Comparison of ENCODE assay signal across 22 cellular contexts in genomic region chr19:50508850-50509190, GRCh38. TPM values are rescaled to one million over a fixed set of nuclear protein-coding genes. Genes with fewer than 3 reads are reported as not detected.
A peak's percentile ranks its signal among the peaks of the same experiment; 100 is the strongest.
DNase-seq lines count a peak whose midpoint lies in the region; ATAC-seq and TF ChIP-seq lines count a peak whose summit lies in the region.
"Had no signal": no experiment of that assay in that cellular context is flagged by ENCODE, and none has a peak within 500 bp of the region (broad histone marks: within the 10 kb centered on the region; RNA-seq: fewer than 3 reads in every experiment).

No MANE protein-coding gene starts in this region.

- no peak overlapping the region for H2BK120ac ChIP-seq in IMR-90 (ENCODE audit: low read depth, low read length)

- H2AK5ac ChIP-seq in IMR-90 (ENCODE audit: low read depth, low read length): no peak overlapping the region

- peak overlapping the region; percentile 1 for H3K4me3 Mint-ChIP-seq in activated CD4-positive, alpha-beta T cell treated with anti-CD3 and anti-CD28 coated beads, Interleukin-2, amount 10 ng/mL, durations not matched to agents 7 days and 5 days
- H3K4me3 Mint-ChIP-seq in chondrocyte (ENCODE audit: unreplicated experiment) (peak overlapping the region; percentile 8), nephron (peak overlapping the region; percentile 67 to 82 (median 75))

- H4K20me1 ChIP-seq in IMR-90 (ENCODE audit: insufficient read depth, low read length): no peaks in the 10 kb centered on the region

- no peaks in the 10 kb centered on the region for H3K9me3 Mint-ChIP-seq in activated CD4-positive, alpha-beta T cell treated with anti-CD3 and anti-CD28 coated beads, Interleukin-2, amount 10 ng/mL, durations not matched to agents 7 days and 5 days
- H3K9me3 Mint-ChIP-seq in chondrocyte (ENCODE audit: low read depth) (no peaks in the 10 kb centered on the region), nephron (no peaks in the 10 kb centered on the region)

- H3K56ac ChIP-seq in IMR-90 (ENCODE audit: extremely low read depth, insufficient read depth, low read length): no peak overlapping the region

- H3K14ac ChIP-seq in IMR-90 (replicated peaks; ENCODE audit: low read depth, low read length): no peak overlapping the region

- no peak overlapping the region for H4K91ac ChIP-seq in IMR-90 (ENCODE audit: insufficient read depth, low read depth, low read length)

- peaks cover 10% of the 10 kb centered on the region for H3K36me3 Mint-ChIP-seq in activated CD4-positive, alpha-beta T cell treated with anti-CD3 and anti-CD28 coated beads, Interleukin-2, amount 10 ng/mL, durations not matched to agents 7 days and 5 days (ENCODE audit: low read depth)
- H3K36me3 Mint-ChIP-seq in chondrocyte (ENCODE audit: low read depth) (peaks cover 1% of the 10 kb centered on the region), nephron (ENCODE audit: low read depth) (no peaks in the 10 kb centered on the region)

- peaks cover 20% of the 10 kb centered on the region for H3K4me1 Mint-ChIP-seq in activated CD4-positive, alpha-beta T cell treated with anti-CD3 and anti-CD28 coated beads, Interleukin-2, amount 10 ng/mL, durations not matched to agents 7 days and 5 days
- peaks cover 25% of the 10 kb centered on the region for H3K4me1 Mint-ChIP-seq in chondrocyte (ENCODE audit: low read depth)
- peaks cover 35% of the 10 kb centered on the region for H3K4me1 Mint-ChIP-seq in nephron

- TF ChIP-seq RAD21 in IMR-90 (IDR thresholded peaks at IDR 0.05; ENCODE audit: low read length): no peak

- H3K4me1 ChIP-seq in IMR-90 (ENCODE audit: control insufficient read depth, insufficient read depth, low read length): peaks cover 3% of the 10 kb centered on the region
- H3K4me1 ChIP-seq in effector memory CD4-positive, alpha-beta T cell (ENCODE audit: control insufficient read depth, insufficient read depth, low read length, poor library complexity, severe bottlenecking): peaks cover 12% of the 10 kb centered on the region

- no peak overlapping the region for H2AK9ac ChIP-seq in IMR-90 (replicated peaks; ENCODE audit: low read depth, low read length, poor library complexity)

- H3K9me1 ChIP-seq in IMR-90 (ENCODE audit: insufficient read depth, low read length): no peaks in the 10 kb centered on the region; the same call in 1 of the 2 replicates

- no peak overlapping the region for H4K8ac ChIP-seq in IMR-90 (ENCODE audit: low read depth in 2 of 2, low read length in 2 of 2)

- no peak for DNase-seq in activated CD4-positive, alpha-beta T cell treated with anti-CD3 and anti-CD28 coated beads, Interleukin-2, amount 10 ng/mL, durations not matched to agents 7 days and 5 days
- no peak for DNase-seq in activated CD4-positive, alpha-beta T cell treated with anti-CD3 and anti-CD28 coated beads, Interleukin-2, amount 50 U/mL, for 4 hours
- DNase-seq in IMR-90 (no peak), chondrocyte (ENCODE audit: low spot score) (peak; percentile 59), GM13977 (ENCODE audit: low spot score) (no peak)
- no peak for DNase-seq in effector memory CD4-positive, alpha-beta T cell
- DNase-seq: activated CD4-positive, CD25-positive, alpha-beta regulatory T cell treated with anti-CD3 and anti-CD28 coated beads, Interleukin-2, amount 50 U/mL, for 72 hours; NCI-H146; NCI-H446; occipital lobe; stimulated activated CD4-positive, alpha-beta T cell treated with anti-CD3 and anti-CD28 coated beads, Interleukin-2, amount 100 ng/mL, for 24 hours had no signal

- dilution Hi-C loops in IMR-90 (cut with HindIII; ENCODE audit: low sequenced_read_pairs, unreplicated experiment): no loop called here

- no peaks in the 10 kb centered on the region for H3K27me3 Mint-ChIP-seq in activated CD4-positive, alpha-beta T cell treated with anti-CD3 and anti-CD28 coated beads, Interleukin-2, amount 10 ng/mL, durations not matched to agents 7 days and 5 days
- H3K27me3 Mint-ChIP-seq in chondrocyte (ENCODE audit: low read depth): no peaks in the 10 kb centered on the region
- no peaks in the 10 kb centered on the region for H3K27me3 Mint-ChIP-seq in nephron (ENCODE audit: low read depth)

- TF ChIP-seq POLR2A in IMR-90 (IDR thresholded peaks at IDR 0.05; ENCODE audit: low read depth, low read length): no peak

- H3K4me3 ChIP-seq in IMR-90 (ENCODE audit: insufficient read depth, low read depth, low read length): no peak overlapping the region
- H3K4me3 ChIP-seq in effector memory CD4-positive, alpha-beta T cell (ENCODE audit: insufficient read depth, low read depth, low read length, poor library complexity, severe bottlenecking): no peak overlapping the region
- H3K4me3 ChIP-seq: A549, coronary artery, lung had no signal

- H3K9ac ChIP-seq in IMR-90 (ENCODE audit: low read depth, low read length): no peak overlapping the region

- H3K4me2 ChIP-seq in IMR-90 (ENCODE audit: low read depth, low read length): no peak overlapping the region
- H3K4me2 ChIP-seq: A549 had no signal

- H4K5ac ChIP-seq in IMR-90 (ENCODE audit: low read depth, low read length): no peak overlapping the region

- H3K9me3 ChIP-seq in IMR-90 (ENCODE audit: control insufficient read depth, insufficient read depth, low read length): no peaks in the 10 kb centered on the region
- no peaks in the 10 kb centered on the region for H3K9me3 ChIP-seq in effector memory CD4-positive, alpha-beta T cell (ENCODE audit: control insufficient read depth, low read length)
- H3K9me3 ChIP-seq: A549 had no signal

- no CpG with 5 or more reads among the region's 3 CpGs for WGBS in IMR-90 (ENCODE audit: extremely low coverage in 2 of 2, insufficient read length in 1 of 2), 2 experiments

- intact Hi-C loops in IMR-90 (cut with micrococcal nuclease): no loop called here

- peak overlapping the region; percentile 55 for H3K27ac Mint-ChIP-seq in activated CD4-positive, alpha-beta T cell treated with anti-CD3 and anti-CD28 coated beads, Interleukin-2, amount 10 ng/mL, durations not matched to agents 7 days and 5 days
- H3K27ac Mint-ChIP-seq in chondrocyte (ENCODE audit: unreplicated experiment): no peak overlapping the region
- peak overlapping the region; percentile 40 to 89 (median 81) for H3K27ac Mint-ChIP-seq in nephron

- H3K4ac ChIP-seq in IMR-90 (ENCODE audit: low read depth, low read length): no peak overlapping the region

- ATAC-seq in IMR-90 (ENCODE audit: low read depth) (no peak), HG03108 (IDR thresholded peaks at IDR 0.05; ENCODE audit: unreplicated experiment) (no peak)
- ATAC-seq: A549, sciatic nerve had no signal

- no peak for TF ChIP-seq CTCF in IMR-90 (conservative IDR thresholded peaks at IDR 0.05; ENCODE audit: low read depth, low read length)
- TF ChIP-seq CTCF in chondrocyte (IDR thresholded peaks at IDR 0.05): no peak
- no peak for TF ChIP-seq CTCF in nephron (IDR thresholded peaks at IDR 0.05; ENCODE audit: unreplicated experiment in 3 of 3)
- TF ChIP-seq CTCF in GM13977 (IDR thresholded peaks at IDR 0.05; ENCODE audit: extremely low read depth, insufficient read depth, missing control alignments): no peak

- POLR2A ChIA-PET in activated CD4-positive, alpha-beta T cell treated with anti-CD3 and anti-CD28 coated beads, Interleukin-2, amount 10 ng/mL, durations not matched to agents 7 days and 5 days (lab: Charles Lee): no interaction called here
- POLR2A ChIA-PET in IMR-90 (lab: Charles Lee; ENCODE audit: unreplicated experiment): no interaction called here

- H3K27me3 ChIP-seq in IMR-90 (ENCODE audit: control insufficient read depth, insufficient read depth, low read length): no peaks in the 10 kb centered on the region
- H3K27me3 ChIP-seq in effector memory CD4-positive, alpha-beta T cell (replicated peaks; ENCODE audit: control insufficient read depth, insufficient read depth, low read length, poor library complexity, severe bottlenecking): no peaks in the 10 kb centered on the region

- peaks cover 5 to 10% of the 10 kb centered on the region in 2 experiments; a peak in 3 of 4 replicates for H3K79me1 ChIP-seq in IMR-90 (ENCODE audit: low read depth in 1 of 2, low read length in 2 of 2)

- CTCF ChIA-PET in activated CD4-positive, alpha-beta T cell treated with anti-CD3 and anti-CD28 coated beads, Interleukin-2, amount 10 ng/mL, durations not matched to agents 7 days and 5 days (lab: Charles Lee): interaction anchor here (0.6 to 0.9 kb wide), 2 partner anchors 34 to 256 kb away, joined by 3 read pairs; no protein-coding TSS in a partner anchor
- CTCF ChIA-PET in IMR-90 (lab: Yijun Ruan, JAX): no interaction called here

- no TSS peak for BruUV-seq in IMR-90 (replicated peaks; lab: Mats Ljungman, UMichigan)

- H3K36me3 ChIP-seq in IMR-90 (ENCODE audit: control insufficient read depth, insufficient read depth, low read length): peaks cover 3% of the 10 kb centered on the region; the same call in 1 of the 2 replicates
- H3K36me3 ChIP-seq in effector memory CD4-positive, alpha-beta T cell (ENCODE audit: control insufficient read depth, insufficient read depth, low read length): no peaks in the 10 kb centered on the region

- H2BK20ac ChIP-seq in IMR-90 (ENCODE audit: low read depth, low read length): no peak overlapping the region

- H2BK5ac ChIP-seq in IMR-90 (ENCODE audit: low read depth, low read length, poor library complexity, severe bottlenecking): no peak overlapping the region

- 0 out of 2 replicates have a peak overlapping the region, but pooled peaks have one; percentile 2 for H3K23ac ChIP-seq in IMR-90 (ENCODE audit: low read depth, low read length)

- no peak overlapping the region for H3K18ac ChIP-seq in IMR-90 (ENCODE audit: low read depth, low read length)

- no peak overlapping the region for H2AFZ ChIP-seq in IMR-90 (replicated peaks; ENCODE audit: low read length, poor library complexity)

- in situ Hi-C loops in IMR-90 (cut with MboI; ENCODE audit: low sequenced_read_pairs): no loop called here
- in situ Hi-C loops in GM13977 (cut with MboI; ENCODE audit: low pct_unique_long_range_greater_than_20kb, low sequenced_read_pairs, unreplicated experiment): no loop called here

- no peak overlapping the region for H3K27ac ChIP-seq in IMR-90 (ENCODE audit: insufficient read depth, low read length)
- no peak overlapping the region for H3K27ac ChIP-seq in effector memory CD4-positive, alpha-beta T cell (ENCODE audit: insufficient read depth, low read length, poor library complexity, severe bottlenecking)
- H3K27ac ChIP-seq: A549, coronary artery had no signal

- no peak overlapping the region for H2BK15ac ChIP-seq in IMR-90 (ENCODE audit: low read depth, low read length)

RNA-seq across cellular contexts. Expression of gene JOSD2, which starts 2.2 kb away (rescaled TPM):
- 10 to 100 TPM; 35.7 to 42.0 TPM for total RNA-seq in activated CD4-positive, alpha-beta T cell treated with anti-CD3 and anti-CD28 coated beads, Interleukin-2, amount 10 ng/mL, durations not matched to agents 7 days and 5 days
- 12.2 and 15.3 TPM in 2 replicates for total RNA-seq in IMR-90 (2012; rRNA removed)
- polyA plus RNA-seq in IMR-90 (2012; rRNA removed): 54.1 and 68.6 TPM in 2 replicates
- 48.6 and 171 TPM in 2 replicates for polyA plus RNA-seq in IMR-90 (2012; cell fraction: cytosol; rRNA removed)
- polyA plus RNA-seq in IMR-90 (2012; cell fraction: nucleus; rRNA removed; ENCODE audit: low replicate concordance): 32.6 and 78.6 TPM in 2 replicates
- total RNA-seq in chondrocyte: 42.5 to 44.7 TPM (median 43.1 TPM) in 3 replicates
- total RNA-seq: astrocyte had no signal

RNA-seq across cellular contexts. Expression of gene ASPDH, which starts 4.9 kb away (rescaled TPM):
- not detected for total RNA-seq in activated CD4-positive, alpha-beta T cell treated with anti-CD3 and anti-CD28 coated beads, Interleukin-2, amount 10 ng/mL, durations not matched to agents 7 days and 5 days
- total RNA-seq in IMR-90 (2012; rRNA removed) (not detected in 2 replicates), chondrocyte (not detected in 3 replicates)
- not detected in 2 replicates for polyA plus RNA-seq in IMR-90 (2012; rRNA removed)
- not detected in 2 replicates for polyA plus RNA-seq in IMR-90 (2012; cell fraction: cytosol; rRNA removed)
- polyA plus RNA-seq in IMR-90 (2012; cell fraction: nucleus; rRNA removed; ENCODE audit: low replicate concordance): not detected in 2 replicates
- total RNA-seq: astrocyte; glomerular endothelial cell; HT-29; lung; sciatic nerve; subcutaneous adipose tissue; T-helper 2 cell treated with Interferon-gamma antibody and Interleukin-4, amounts not matched to agents 100 ng/mL and 5 ng/mL, for 36 hours had no signal
- polyA plus RNA-seq: A549, lung had no signal

RNA-seq across cellular contexts. Expression of gene GARIN5A, which starts 32.2 kb away (rescaled TPM):
- total RNA-seq in activated CD4-positive, alpha-beta T cell treated with anti-CD3 and anti-CD28 coated beads, Interleukin-2, amount 10 ng/mL, durations not matched to agents 7 days and 5 days: not detected
- total RNA-seq in IMR-90 (2012; rRNA removed): 0.28 TPM in 1 of 2 replicates, not detected in the other
- 0.49 and 0.53 TPM in 2 replicates for polyA plus RNA-seq in IMR-90 (2012; rRNA removed)
- 0.08 and 0.90 TPM in 2 replicates for polyA plus RNA-seq in IMR-90 (2012; cell fraction: cytosol; rRNA removed)
- polyA plus RNA-seq in IMR-90 (2012; cell fraction: nucleus; rRNA removed; ENCODE audit: low replicate concordance): 0.50 and 0.85 TPM in 2 replicates
- 1.7 to 2.1 TPM (median 1.9 TPM) in 3 replicates for total RNA-seq in chondrocyte
- total RNA-seq: astrocyte, glomerular endothelial cell, subcutaneous adipose tissue had no signal

RNA-seq across cellular contexts. Expression of gene EMC10, which starts 32.5 kb away (rescaled TPM):
- 10 to 100 TPM; 57.8 to 64.9 TPM for total RNA-seq in activated CD4-positive, alpha-beta T cell treated with anti-CD3 and anti-CD28 coated beads, Interleukin-2, amount 10 ng/mL, durations not matched to agents 7 days and 5 days
- total RNA-seq in IMR-90 (2012; rRNA removed) (11.3 and 12.2 TPM in 2 replicates), chondrocyte (132 to 144 TPM (median 144 TPM) in 3 replicates)
- polyA plus RNA-seq in IMR-90 (2012; rRNA removed): 90.9 and 103 TPM in 2 replicates
- polyA plus RNA-seq in IMR-90 (2012; cell fraction: cytosol; rRNA removed): 111 and 157 TPM in 2 replicates
- polyA plus RNA-seq in IMR-90 (2012; cell fraction: nucleus; rRNA removed; ENCODE audit: low replicate concordance): 32.4 and 52.8 TPM in 2 replicates
- total RNA-seq: astrocyte had no signal

RNA-seq across cellular contexts. Expression of gene LRRC4B, which starts 59.4 kb away (rescaled TPM):
- not detected for total RNA-seq in activated CD4-positive, alpha-beta T cell treated with anti-CD3 and anti-CD28 coated beads, Interleukin-2, amount 10 ng/mL, durations not matched to agents 7 days and 5 days
- total RNA-seq in IMR-90 (2012; rRNA removed): not detected in 2 replicates
- 0.03 TPM in 2 replicates for polyA plus RNA-seq in IMR-90 (2012; rRNA removed)
- 0.01 and 0.11 TPM in 2 replicates for polyA plus RNA-seq in IMR-90 (2012; cell fraction: cytosol; rRNA removed)
- polyA plus RNA-seq in IMR-90 (2012; cell fraction: nucleus; rRNA removed; ENCODE audit: low replicate concordance): 0.03 and 0.10 TPM in 2 replicates
- total RNA-seq in chondrocyte: 0.31 to 1.2 TPM (median 0.52 TPM) in 3 replicates
- total RNA-seq: astrocyte; glomerular endothelial cell; HT-29; T-helper 2 cell treated with Interferon-gamma antibody and Interleukin-4, amounts not matched to agents 100 ng/mL and 5 ng/mL, for 36 hours had no signal

Comparison
In these comparisons a context has a peak if more than half of its experiments do, and no peak if none do; other contexts are left out.
1. H3K4me3 Mint-ChIP-seq: peak in every context shown above with its lines; median percentile 75 in nephron; 8 in chondrocyte; 1 in activated CD4-positive, alpha-beta T cell treated with anti-CD3 and anti-CD28 coated beads, Interleukin-2, amount 10 ng/mL, durations not matched to agents 7 days and 5 days.